Comparison of ENCODE assay signal across 1 cellular context in the genomic region with DNA sequence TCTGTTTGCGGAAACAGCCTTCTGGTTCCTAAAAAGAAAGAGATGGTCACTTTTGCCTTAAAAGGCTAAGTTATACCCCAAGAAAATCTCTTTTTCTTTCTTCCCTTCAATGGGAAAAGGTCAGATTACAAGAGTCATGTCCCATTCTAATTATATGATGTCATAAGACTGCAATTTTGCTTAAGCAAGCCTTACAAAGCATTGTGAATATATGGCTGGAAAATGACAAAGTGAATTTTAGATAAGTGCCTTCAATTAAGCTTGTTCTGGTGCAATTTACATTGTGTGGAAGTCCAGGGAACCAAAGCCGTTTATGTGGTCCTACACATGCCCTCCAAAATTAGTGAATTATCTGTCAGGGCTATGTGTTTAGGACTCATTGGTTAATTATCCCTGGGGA.
A peak's percentile ranks its signal among the peaks of the same experiment; 100 is the strongest.
TF ChIP-seq lines count a peak whose summit lies in the region.

No MANE protein-coding gene starts in this region.

TF ChIP-seq in IMR-90, 13 proteins besides CTCF, POLR2A, EP300 and RAD21:
- TF ChIP-seq MAZ (IDR thresholded peaks at IDR 0.05; ENCODE audit: borderline replicate concordance, low read depth, low read length) (no peak), CEBPB (IDR thresholded peaks at IDR 0.05; ENCODE audit: low read depth, low read length) (peak; percentile 57; the same call in 1 of the 2 replicates)
